12 cellular contexts compared by ENCODE assay signal in the genomic region with DNA sequence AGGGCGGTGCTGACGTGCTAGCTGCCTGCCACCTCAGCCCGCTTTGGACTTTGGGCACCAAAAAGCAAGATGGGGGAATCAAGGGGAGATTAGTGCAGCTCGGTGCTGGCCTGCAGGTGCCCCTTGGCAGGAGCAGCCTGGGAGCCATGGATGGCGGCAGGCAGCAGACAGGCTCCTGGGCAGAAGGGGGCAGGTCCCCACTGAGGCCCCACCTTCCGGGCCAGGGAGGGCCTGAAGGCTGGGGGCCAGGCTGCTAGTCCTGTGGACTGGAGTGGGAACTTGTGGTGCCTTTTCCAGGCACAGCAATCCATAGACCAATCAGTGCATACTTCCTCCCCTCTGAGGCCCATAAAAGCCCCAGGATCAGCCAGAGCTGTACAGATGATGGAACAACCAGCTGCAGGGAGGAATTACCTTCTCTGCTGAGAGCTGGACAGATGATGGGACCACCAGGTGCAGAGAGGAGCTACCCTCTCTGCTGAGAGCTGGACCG.
"Had no signal": no experiment of that assay in that cellular context is flagged by ENCODE, and none has a peak within 500 bp of the region (broad histone marks: within the 10 kb centered on the region; RNA-seq: fewer than 3 reads in every experiment).

No MANE protein-coding gene starts in this region.

- H3K36me3 ChIP-seq: right atrium auricular region, tibial artery had no signal

- DNase-seq: activated B cell treated with CpG ODN at 0.5 μM for 24 hours; activated CD4-positive, alpha-beta T cell treated with anti-CD3 and anti-CD28 coated beads, Interleukin-2, amount 50 U/mL, for 4 hours; activated CD8-positive, alpha-beta memory T cell treated with anti-CD3 and anti-CD28 coated beads, Interleukin-2, amount 10 ng/mL, durations not matched to agents 7 days and 5 days; activated effector memory CD4-positive, alpha-beta T cell treated with anti-CD3 and anti-CD28 coated beads, Interleukin-2, amount 50 U/mL, for 16 hours; activated T-cell treated with anti-CD3 and anti-CD28 coated beads, Interleukin-2, amount 50 U/mL, for 24 hours; amniotic stem cell; small intestine; T-cell; tibial artery had no signal

- H3K4me1 ChIP-seq: right atrium auricular region had no signal

- ATAC-seq: activated CD8-positive, alpha-beta memory T cell treated with anti-CD3 and anti-CD28 coated beads, Interleukin-2, amount 10 ng/mL, durations not matched to agents 7 days and 5 days; activated naive CD4-positive, alpha-beta T cell treated with anti-CD3 and anti-CD28 coated beads, Interleukin-2, amount 50 U/mL, for 72 hours; T-cell had no signal

- H3K27ac ChIP-seq: neutrophil, right atrium auricular region, tibial artery had no signal

- H3K9me3 ChIP-seq: neutrophil, right atrium auricular region, tibial artery had no signal

- H3K4me3 ChIP-seq: right atrium auricular region, tibial artery had no signal

- H3K27me3 ChIP-seq: neutrophil, right atrium auricular region, tibial artery had no signal
